In genomic region chr11:132463941-132464340, GRCh38 we compare ENCODE assay signal across 27 cellular contexts.
"Had no signal": no experiment of that assay in that cellular context is flagged by ENCODE, and none has a peak within 500 bp of the region (broad histone marks: within the 10 kb centered on the region; RNA-seq: fewer than 3 reads in every experiment).

No MANE protein-coding gene starts in this region.

- H3K4me3 ChIP-seq: ascending aorta, breast epithelium, esophagus muscularis mucosa, lower lobe of right lung, suprapubic skin, transverse colon, uterus had no signal

- DNase-seq: activated CD4-positive, alpha-beta T cell treated with anti-CD3 and anti-CD28 coated beads, Interleukin-2, amount 50 U/mL, for 1 hour; activated CD8-positive, alpha-beta memory T cell treated with anti-CD3 and anti-CD28 coated beads, Interleukin-2, amount 50 U/mL, for 48 hours; activated effector memory CD4-positive, alpha-beta T cell treated with Interleukin-2 at 50 U/mL for 16 hours; activated naive CD4-positive, alpha-beta T cell treated with anti-CD3 and anti-CD28 coated beads, Interleukin-2, amount 50 U/mL, for 16 hours; activated T-cell treated with anti-CD3 and anti-CD28 coated beads, Interleukin-2, amount 50 U/mL, for 48 hours; effector CD8-positive, alpha-beta T cell; foreskin melanocyte; glutamatergic neuron; hypothalamus; islet precursor cell; lower lobe of right lung; occipital lobe; posterior cingulate gyrus; small intestine; stimulated activated CD4-positive, alpha-beta T cell treated with anti-CD3 and anti-CD28 coated beads, Interleukin-15, amount 100 ng/mL, for 24 hours; stimulated activated CD4-positive, alpha-beta T cell treated with anti-CD3 and anti-CD28 coated beads, Interleukin-2, amount 100 ng/mL, for 48 hours; stimulated activated naive CD8-positive, alpha-beta T cell treated with anti-CD3 and anti-CD28 coated beads, Interleukin-15, amount 100 ng/mL, for 72 hours; transverse colon; uterus had no signal

- ATAC-seq: activated CD4-positive, CD25-positive, alpha-beta regulatory T cell treated with anti-CD3 and anti-CD28 coated beads, Interleukin-2, amount 50 U/mL, for 24 hours; left colon; lower lobe of right lung; stimulated activated naive CD8-positive, alpha-beta T cell treated with anti-CD3 and anti-CD28 coated beads, Interleukin-15, amount 100 ng/mL, for 72 hours had no signal

- H3K4me1 ChIP-seq: ascending aorta, breast epithelium, lower lobe of right lung, suprapubic skin, transverse colon, uterus had no signal

- H3K4me1 Mint-ChIP-seq: stimulated activated naive CD8-positive, alpha-beta T cell treated with anti-CD3 and anti-CD28 coated beads, Interleukin-15, amount 100 ng/mL, for 72 hours had no signal

- H3K4me3 Mint-ChIP-seq: dendritic cell treated with granulocyte-macrophage colony-stimulating factor and Interleukin-4, amounts not matched to agents 40 ng/mL and 50 ng/mL, for 4 days; stimulated activated naive CD8-positive, alpha-beta T cell treated with anti-CD3 and anti-CD28 coated beads, Interleukin-15, amount 100 ng/mL, for 72 hours; T-helper 1 cell treated with Interleukin-12 subunit alpha and Interleukin-12 subunit beta and Interleukin-4 antibody, amounts not matched to agents 30 μg/mL and 1 μg/mL, for 36 hours had no signal

- H3K27me3 Mint-ChIP-seq: dendritic cell treated with granulocyte-macrophage colony-stimulating factor and Interleukin-4, amounts not matched to agents 40 ng/mL and 50 ng/mL, for 4 days; stimulated activated naive CD8-positive, alpha-beta T cell treated with anti-CD3 and anti-CD28 coated beads, Interleukin-15, amount 100 ng/mL, for 72 hours had no signal

- H3K36me3 ChIP-seq: ascending aorta, breast epithelium, esophagus muscularis mucosa, lower lobe of right lung, suprapubic skin, transverse colon, uterus had no signal

- H3K27me3 ChIP-seq: ascending aorta, breast epithelium, esophagus muscularis mucosa, suprapubic skin, transverse colon, uterus had no signal

- H3K27ac ChIP-seq: ascending aorta, breast epithelium, esophagus muscularis mucosa, lower lobe of right lung, suprapubic skin, transverse colon, uterus had no signal

- H3K27ac Mint-ChIP-seq: dendritic cell treated with granulocyte-macrophage colony-stimulating factor and Interleukin-4, amounts not matched to agents 40 ng/mL and 50 ng/mL, for 4 days; stimulated activated naive CD8-positive, alpha-beta T cell treated with anti-CD3 and anti-CD28 coated beads, Interleukin-15, amount 100 ng/mL, for 72 hours; T-helper 1 cell treated with Interleukin-12 subunit alpha and Interleukin-12 subunit beta and Interleukin-4 antibody, amounts not matched to agents 30 μg/mL and 1 μg/mL, for 36 hours had no signal

- H3K9me3 ChIP-seq: ascending aorta, esophagus muscularis mucosa, lower lobe of right lung, suprapubic skin, transverse colon, uterus had no signal
